In the genomic region with DNA sequence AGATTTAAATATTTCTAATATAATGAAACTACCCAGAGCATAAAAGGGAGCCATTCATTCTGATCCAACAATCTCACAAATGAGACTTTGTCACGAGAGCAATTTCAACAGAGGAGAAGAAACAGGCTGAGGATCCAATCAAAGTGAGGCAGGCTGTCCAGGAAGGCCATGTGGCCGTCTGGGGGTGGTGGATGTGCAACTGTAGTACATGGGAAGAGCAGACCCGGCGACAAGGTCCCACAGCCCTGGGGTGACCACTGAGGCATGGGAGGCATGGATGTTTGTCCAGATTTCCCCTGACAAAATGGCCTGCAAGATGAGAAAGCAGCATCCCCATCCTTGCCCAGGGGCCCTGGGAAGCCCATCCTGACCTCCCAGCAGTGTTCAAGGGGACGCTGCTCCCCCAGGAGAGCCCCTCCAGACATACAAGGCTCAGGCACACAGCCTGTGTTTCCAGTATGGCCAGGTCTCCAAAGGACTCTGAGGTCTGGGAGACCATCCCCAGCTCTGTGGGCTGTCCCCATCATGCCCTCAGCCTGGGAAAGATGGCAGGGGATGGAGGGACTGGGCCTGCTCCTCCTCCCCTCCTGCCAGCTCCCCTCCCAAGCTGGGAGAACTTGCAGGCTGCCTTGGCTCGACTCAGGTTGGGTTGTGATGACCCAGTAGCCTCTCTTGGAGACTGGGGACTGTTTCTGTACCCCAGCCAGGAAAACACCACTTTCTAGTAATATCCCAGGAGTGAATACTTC, we compare ENCODE assay signal across 1 cellular context.
TF ChIP-seq lines count a peak whose summit lies in the region.

No MANE protein-coding gene starts in this region.

TF ChIP-seq in SK-N-SH, 30 proteins besides CTCF, POLR2A, EP300 and RAD21:
- TF ChIP-seq, protein P1, sequence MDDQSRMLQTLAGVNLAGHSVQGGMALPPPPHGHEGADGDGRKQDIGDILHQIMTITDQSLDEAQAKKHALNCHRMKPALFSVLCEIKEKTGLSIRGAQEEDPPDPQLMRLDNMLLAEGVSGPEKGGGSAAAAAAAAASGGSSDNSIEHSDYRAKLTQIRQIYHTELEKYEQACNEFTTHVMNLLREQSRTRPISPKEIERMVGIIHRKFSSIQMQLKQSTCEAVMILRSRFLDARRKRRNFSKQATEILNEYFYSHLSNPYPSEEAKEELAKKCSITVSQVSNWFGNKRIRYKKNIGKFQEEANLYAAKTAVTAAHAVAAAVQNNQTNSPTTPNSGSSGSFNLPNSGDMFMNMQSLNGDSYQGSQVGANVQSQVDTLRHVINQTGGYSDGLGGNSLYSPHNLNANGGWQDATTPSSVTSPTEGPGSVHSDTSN (IDR thresholded peaks at IDR 0.05): no peak
- TF ChIP-seq TCF12 (IDR thresholded peaks at IDR 0.05) (no peak), EZH2phosphoT487 (IDR thresholded peaks at IDR 0.05; ENCODE audit: borderline replicate concordance, low read depth) (no peak), NRF1 (IDR thresholded peaks at IDR 0.05; ENCODE audit: low read depth, low read length) (no peak)
